Comparison of ENCODE assay signal across 17 cellular contexts in genomic region chr7:137694405-137694804, GRCh38.
DNase-seq lines count a peak whose midpoint lies in the region; ATAC-seq and TF ChIP-seq lines count a peak whose summit lies in the region.
"Had no signal": no experiment of that assay in that cellular context is flagged by ENCODE, and none has a peak within 500 bp of the region (broad histone marks: within the 10 kb centered on the region; RNA-seq: fewer than 3 reads in every experiment).

No MANE protein-coding gene starts in this region.

- no peaks in the 10 kb centered on the region for H3K36me3 ChIP-seq in HAP-1 (replicated peaks)
- H3K36me3 ChIP-seq in stomach: no peaks in the 10 kb centered on the region
- H3K36me3 ChIP-seq: uterus had no signal

- H3K4me3 ChIP-seq in AG10803 (ENCODE audit: low read length): no peak overlapping the region
- no peak overlapping the region for H3K4me3 ChIP-seq in HAP-1
- H3K4me3 ChIP-seq in stomach: no peak overlapping the region
- H3K4me3 ChIP-seq: uterus had no signal

- H3K27ac ChIP-seq in RWPE1: no peak overlapping the region
- no peak overlapping the region for H3K27ac ChIP-seq in stomach
- H3K27ac ChIP-seq: epithelial cell of prostate, uterus had no signal

- ATAC-seq in GM19025 (IDR thresholded peaks at IDR 0.05; ENCODE audit: low read depth, unreplicated experiment): peak; percentile 60
- ATAC-seq in HG03196 (IDR thresholded peaks at IDR 0.05; ENCODE audit: unreplicated experiment): peak; percentile 76
- no peak for ATAC-seq in GM18517 (IDR thresholded peaks at IDR 0.05; ENCODE audit: unreplicated experiment)
- ATAC-seq: activated CD8-positive, alpha-beta T cell treated with anti-CD3 and anti-CD28 coated beads, Interleukin-2, amount 10 ng/mL, durations not matched to agents 7 days and 5 days; HCT116 had no signal

- intact Hi-C loops in stomach (cut with DNase I; ENCODE audit: low total_unique reads): no loop called here

- no peak for TF ChIP-seq EP300 in stomach (IDR thresholded peaks at IDR 0.05)

- POLR2A ChIA-PET in RWPE1 (lab: Yijun Ruan, JAX; ENCODE audit: low non-redundant PET): no interaction called here

- TF ChIP-seq POLR2A in stomach (IDR thresholded peaks at IDR 0.05): no peak

- CTCF ChIA-PET in RWPE1 (lab: Yijun Ruan, JAX): no interaction called here

- in situ Hi-C loops in HAP-1 (cut with MboI; ENCODE audit: low sequenced_read_pairs): no loop called here

- H3K4me1 ChIP-seq in HAP-1 (no peaks in the 10 kb centered on the region), stomach (no peaks in the 10 kb centered on the region)
- H3K4me1 ChIP-seq: uterus had no signal

- 42 to 66% (median 63%) methylated on average over 2 of the region's 2 CpGs for WGBS in stomach, 5 donors

- H3K27me3 ChIP-seq in HAP-1 (ENCODE audit: low read depth) (peaks cover 5% of the 10 kb centered on the region), stomach (no peaks in the 10 kb centered on the region)
- H3K27me3 ChIP-seq: uterus had no signal

- no peak for TF ChIP-seq CTCF in AG10803 (conservative IDR thresholded peaks at IDR 0.05; ENCODE audit: low read length)
- TF ChIP-seq CTCF in RWPE1 (conservative IDR thresholded peaks at IDR 0.05; ENCODE audit: low read depth): no peak
- no peak for TF ChIP-seq CTCF in stomach (IDR thresholded peaks at IDR 0.05)

- DNase-seq in AG10803 (ENCODE audit: low read depth) (peak; percentile 32), amniotic epithelial cell (ENCODE audit: low read depth) (peak; percentile 25), HAP-1 (ENCODE audit: low spot score in 2 of 2) (no peak), RWPE1 (ENCODE audit: low spot score) (no peak), stomach (no peak)
- DNase-seq: activated CD8-positive, alpha-beta T cell treated with anti-CD3 and anti-CD28 coated beads, Interleukin-2, amount 10 ng/mL, durations not matched to agents 7 days and 5 days; activated naive CD4-positive, alpha-beta T cell treated with Interleukin-2 at 50 U/mL for 16 hours; central memory CD4-positive, alpha-beta T cell; DMS79 treated with DMSO at 0.1 percent for 48 hours; mesenchymal stem cell; NCI-H226; uterus had no signal

- H3K9me3 ChIP-seq in HAP-1 (no peaks in the 10 kb centered on the region), stomach (no peaks in the 10 kb centered on the region)
- H3K9me3 ChIP-seq: uterus had no signal

Comparison
In these comparisons a context has a peak if more than half of its experiments do, and no peak if none do; other contexts are left out.
1. DNase-seq: peak in AG10803 (single experiment) and amniotic epithelial cell (single experiment); none in HAP-1 (0 of 2), RWPE1 (single experiment) and stomach (single experiment).